ENCODE assay signal across 1 cellular context in the genomic region with DNA sequence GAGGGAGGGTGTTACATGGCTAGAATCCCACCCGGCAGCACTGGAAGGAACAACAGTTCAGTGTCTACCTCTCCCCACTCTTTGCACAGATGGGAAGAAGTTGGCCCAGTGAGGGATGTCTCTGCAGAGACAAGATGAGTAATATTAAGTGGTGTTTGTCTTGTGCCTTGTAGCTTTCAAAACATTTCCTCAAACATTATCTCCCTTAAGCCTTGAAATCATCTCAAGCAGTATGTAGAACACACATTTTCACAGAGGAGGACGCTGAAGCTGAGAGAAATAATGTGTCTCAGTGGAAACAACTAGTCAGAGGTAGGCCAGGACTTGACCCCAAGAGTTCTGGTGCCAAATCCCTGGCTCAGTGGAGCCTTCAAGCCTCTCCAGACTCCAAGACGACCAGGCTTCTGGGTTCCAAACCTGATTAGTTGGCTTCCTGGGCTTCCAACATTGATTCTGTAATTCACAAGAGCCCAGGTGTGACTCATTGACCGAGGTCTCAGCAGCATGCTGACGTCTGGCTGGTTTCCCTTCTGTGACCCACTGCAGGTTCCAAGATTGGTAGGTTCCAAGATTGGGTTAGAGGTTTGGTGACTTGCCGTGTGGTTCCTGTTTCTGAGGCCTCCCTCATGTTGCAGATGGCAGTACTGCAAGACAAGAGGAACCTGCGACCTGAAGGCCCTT.
TF ChIP-seq lines count a peak whose summit lies in the region.

No MANE protein-coding gene starts in this region.

TF ChIP-seq in endothelial cell of umbilical vein, 7 proteins besides CTCF, POLR2A, EP300 and RAD21 (continued from another document):
- no peak for TF ChIP-seq JUN (IDR thresholded peaks at IDR 0.05; ENCODE audit: borderline replicate concordance, insufficient read depth, insufficient read length, low read depth)
- no peak for TF ChIP-seq FOS (IDR thresholded peaks at IDR 0.05; ENCODE audit: borderline replicate concordance, insufficient read depth, low read length)
- no peak for TF ChIP-seq EZH2 (IDR thresholded peaks at IDR 0.05; ENCODE audit: borderline replicate concordance, low read depth, low read length, severe bottlenecking)
- TF ChIP-seq GATA2 (IDR thresholded peaks at IDR 0.05; ENCODE audit: insufficient read depth, insufficient read length, low read depth, low read length) = no peak
- TF ChIP-seq MYC (IDR thresholded peaks at IDR 0.05; ENCODE audit: low read depth, low read length) = no peak
TF ChIP-seq in endothelial cell of umbilical vein: peak in this region for 0.
